Comparison of ENCODE assay signal across 10 cellular contexts in the genomic region with DNA sequence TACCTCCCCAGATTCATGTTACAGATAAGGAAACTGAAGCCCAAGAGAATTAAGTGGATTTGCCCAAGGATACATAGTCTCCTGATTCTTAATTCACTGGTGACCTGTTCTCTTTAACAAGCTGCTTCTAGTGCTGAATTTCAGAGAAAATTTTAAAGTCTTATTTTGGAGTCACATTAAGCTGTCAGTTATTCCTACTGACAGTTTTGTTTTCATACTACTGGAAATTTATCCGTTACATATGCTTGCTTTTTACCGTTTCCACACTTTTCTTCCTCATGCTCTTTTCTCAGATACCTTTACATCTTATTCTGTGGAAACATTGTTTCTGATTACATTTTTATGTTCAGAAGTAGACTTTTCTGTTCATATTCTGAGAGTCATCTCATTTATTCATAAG. TPM values are rescaled to one million over a fixed set of nuclear protein-coding genes. Genes with fewer than 3 reads are reported as not detected.
DNase-seq lines count a peak whose midpoint lies in the region; ATAC-seq, FAIRE-seq and TF ChIP-seq lines count a peak whose summit lies in the region.
"Had no signal": no experiment of that assay in that cellular context is flagged by ENCODE, and none has a peak within 500 bp of the region (broad histone marks: within the 10 kb centered on the region; RNA-seq: fewer than 3 reads in every experiment).

No MANE protein-coding gene starts in this region.

- H3K36me3 ChIP-seq in BLaER1 (peaks cover 41% of the 10 kb centered on the region), KOPT-K1 (ENCODE audit: insufficient read depth, low read length) (peaks cover 20% of the 10 kb centered on the region), colonic mucosa (no peaks in the 10 kb centered on the region)

- no peak for FAIRE-seq in GM19239 (lab: Jason Lieb, UNC)

- H3K9ac ChIP-seq in BLaER1: peak overlapping the region; percentile 96
- H3K9ac ChIP-seq in colonic mucosa (ENCODE audit: low read depth in 2 of 2, low read length in 2 of 2): peak overlapping the region; percentile 89 to 96

- TF ChIP-seq CTCF in colonic mucosa (IDR thresholded peaks at IDR 0.05): no peak
- TF ChIP-seq CTCF in nephron (IDR thresholded peaks at IDR 0.05; ENCODE audit: unreplicated experiment in 3 of 3): no peak

- peaks cover 21% of the 10 kb centered on the region for H3K4me1 ChIP-seq in BLaER1
- no peaks in the 10 kb centered on the region for H3K4me1 ChIP-seq in colonic mucosa

- no peaks in the 10 kb centered on the region for H3K27me3 Mint-ChIP-seq in nephron (ENCODE audit: low read depth)

- H3K4me3 ChIP-seq in BLaER1 (peak overlapping the region; percentile 91), colonic mucosa (peak overlapping the region; percentile 87)

- H3K4me3 Mint-ChIP-seq in nephron: peak overlapping the region; percentile 96 to 100 (median 98)

- peaks cover 12% of the 10 kb centered on the region for H3K9me3 Mint-ChIP-seq in nephron

- H3K27ac ChIP-seq in BLaER1 (no peak overlapping the region), KOPT-K1 (ENCODE audit: low read depth, low read length, poor library complexity, severe bottlenecking) (peak overlapping the region; percentile 80), colonic mucosa (no peak overlapping the region)

- peaks cover 41% of the 10 kb centered on the region for H3K9me3 ChIP-seq in BLaER1
- peaks cover 16% of the 10 kb centered on the region for H3K9me3 ChIP-seq in KOPT-K1 (ENCODE audit: insufficient read depth, low read length, poor library complexity, severe bottlenecking)
- no peaks in the 10 kb centered on the region for H3K9me3 ChIP-seq in colonic mucosa
- H3K9me3 ChIP-seq: body of pancreas had no signal

- no peak for DNase-seq in colonic mucosa
- no peak for DNase-seq in GM19239 (ENCODE audit: insufficient read length, low spot score)
- DNase-seq in NCI-H1092 (lab: John Stamatoyannopoulos, UW): no peak
- no peak for DNase-seq in NCI-H2196 treated with DMSO at 0.1 percent for 48 hours (lab: John Stamatoyannopoulos, UW; ENCODE audit: unreplicated experiment)
- DNase-seq: NCI-H1105 treated with DMSO at 0.1 percent for 48 hours had no signal

- H3K27ac Mint-ChIP-seq in nephron: peak overlapping the region; percentile 78 to 98 (median 92)

- H3K4me2 ChIP-seq in BLaER1: peak overlapping the region; percentile 87

- H3K27me3 ChIP-seq in BLaER1: no peaks in the 10 kb centered on the region
- H3K27me3 ChIP-seq in colonic mucosa: no peaks in the 10 kb centered on the region
- H3K27me3 ChIP-seq: body of pancreas had no signal

- H3K36me3 Mint-ChIP-seq in nephron (ENCODE audit: low read depth): peaks cover 31% of the 10 kb centered on the region

- H3K4me1 Mint-ChIP-seq in nephron: peaks cover 21% of the 10 kb centered on the region

- peaks cover 49% of the 10 kb centered on the region for H4K20me1 ChIP-seq in BLaER1

- intact Hi-C loops in colonic mucosa (cut with DNase I): loop anchor here (10.0 kb wide), 2 partner anchors 62 to 188 kb away; a partner anchor contains a TSS

- ATAC-seq in HG03342 (IDR thresholded peaks at IDR 0.05; ENCODE audit: unreplicated experiment): no peak
- ATAC-seq: body of pancreas had no signal

RNA-seq across cellular contexts. Expression of a gene that starts 1.3 kb away (rescaled TPM):
- 10 to 100 TPM; 24.7 to 34.1 TPM for total RNA-seq in colonic mucosa

RNA-seq across cellular contexts. Expression of a gene that starts 17.0 kb away (rescaled TPM):
- total RNA-seq in colonic mucosa: 100 to 1,000 TPM; 101 to 297 TPM

RNA-seq across cellular contexts. Expression of a gene that starts 17.5 kb away (rescaled TPM):
- 100 to 1,000 TPM; 232 to 794 TPM for total RNA-seq in colonic mucosa
